ENCODE assay signal across 8 cellular contexts in genomic region chr11:3378426-3379423, GRCh38.
DNase-seq lines count a peak whose midpoint lies in the region; ATAC-seq and TF ChIP-seq lines count a peak whose summit lies in the region.

TSS of gene ZNF195 (minus strand) at chr11:3379146. CDS start at chr11:3379040, 106 bp downstream.

- ATAC-seq in GM19025 (IDR thresholded peaks at IDR 0.05; ENCODE audit: low read depth, unreplicated experiment) (peak; percentile 99), HG03342 (IDR thresholded peaks at IDR 0.05; ENCODE audit: unreplicated experiment) (peak; percentile 99)
- peak; percentile 100 for ATAC-seq in central memory CD8-positive, alpha-beta T cell (replicated peaks; ENCODE audit: extremely low read depth, poor library complexity, severe bottlenecking)

- peak within 1 kb of the TSS; percentile 97 for H3K27ac Mint-ChIP-seq in central memory CD8-positive, alpha-beta T cell (ENCODE audit: low read depth)

- no peaks in the 10 kb centered on the region for H3K27me3 Mint-ChIP-seq in central memory CD8-positive, alpha-beta T cell

- peak within 1 kb of the TSS; percentile 100 for H3K4me3 Mint-ChIP-seq in central memory CD8-positive, alpha-beta T cell

- H3K4me1 Mint-ChIP-seq in central memory CD8-positive, alpha-beta T cell = peaks cover 46% of the 10 kb centered on the region

- DNase-seq in AG09309 (ENCODE audit: low read depth) (peak; percentile 56), NCI-H446 (lab: John Stamatoyannopoulos, UW) (peak; percentile 98), islet precursor cell (peak; percentile 100)
- peak; percentile 97 for DNase-seq in activated CD4-positive, CD25-positive, alpha-beta regulatory T cell treated with anti-CD3 and anti-CD28 coated beads, Interleukin-2, amount 50 U/mL, for 16 hours (ENCODE audit: low read depth, low spot score)
- DNase-seq in central memory CD8-positive, alpha-beta T cell (ENCODE audit: low spot score in 2 of 2) = peak; percentile 96
- DNase-seq in stimulated activated CD4-positive, alpha-beta T cell treated with anti-CD3 and anti-CD28 coated beads, Interleukin-12 subunit alpha, Interleukin-12 subunit beta, amount 100 ng/mL, for 48 hours (ENCODE audit: low read depth in 2 of 3, low spot score in 1 of 3) = peak; percentile 98 to 99 (median 98)

- peaks cover 13% of the 10 kb centered on the region for H3K36me3 Mint-ChIP-seq in central memory CD8-positive, alpha-beta T cell (ENCODE audit: insufficient read depth)

- no peak for TF ChIP-seq CTCF in AG09309 (IDR thresholded peaks at IDR 0.05; ENCODE audit: control insufficient read depth, insufficient read depth, low read depth, low read length, missing control alignments)

- H3K9me3 Mint-ChIP-seq in central memory CD8-positive, alpha-beta T cell = no peaks in the 10 kb centered on the region

- peak within 1 kb of the TSS; percentile 83 for H3K4me3 ChIP-seq in AG09309 (ENCODE audit: control insufficient read depth, low read depth, low read length)

Comparison
In these comparisons a context has a peak if more than half of its experiments do, and no peak if none do; other contexts are left out.
1. Peak in every context shown above with its lines: DNase-seq, ATAC-seq and H3K4me3 ChIP-seq.